Comparison of ENCODE assay signal across 8 cellular contexts in genomic region chr19:40603719-40604646, GRCh38. TPM values are rescaled to one million over a fixed set of nuclear protein-coding genes. Genes with fewer than 3 reads are reported as not detected.
A peak's percentile ranks its signal among the peaks of the same experiment; 100 is the strongest.
DNase-seq lines count a peak whose midpoint lies in the region; ATAC-seq lines count a peak whose summit lies in the region.

No MANE protein-coding gene starts in this region.

- peak overlapping the region; percentile 92 to 98 (median 97) for H3K27ac Mint-ChIP-seq in CD4-positive, CD25-positive, alpha-beta regulatory T cell
- H3K27ac Mint-ChIP-seq in activated CD8-positive, alpha-beta memory T cell treated with anti-CD3 and anti-CD28 coated beads, Interleukin-2, amount 10 ng/mL, durations not matched to agents 7 days and 5 days = peak overlapping the region; percentile 82

- peak overlapping the region; percentile 65 for H2BK15ac ChIP-seq in mesenchymal stem cell (ENCODE audit: low read depth, poor library complexity, severe bottlenecking)

- peak overlapping the region; percentile 50 for H3K4me3 ChIP-seq in CD4-positive, CD25-positive, alpha-beta regulatory T cell (ENCODE audit: low read depth, low read length)
- H3K4me3 ChIP-seq in endocrine pancreas (ENCODE audit: control insufficient read depth, insufficient read depth, low read length) (no peak overlapping the region), mesenchymal stem cell (ENCODE audit: insufficient read depth in 1 of 2, low read depth in 1 of 2, low read length in 2 of 2) (peak overlapping the region; percentile 31 to 61)

- peak overlapping the region; percentile 61 for H3K27ac ChIP-seq in CD4-positive, CD25-positive, alpha-beta regulatory T cell (ENCODE audit: insufficient read depth, low read length, poor library complexity, severe bottlenecking)
- peak overlapping the region; percentile 34 for H3K27ac ChIP-seq in mesenchymal stem cell (ENCODE audit: low read length, poor library complexity, severe bottlenecking)

- peak overlapping the region in 1 of 2 experiments; percentile 55 for H3K4ac ChIP-seq in mesenchymal stem cell (ENCODE audit: low read depth in 1 of 2, low read length in 2 of 2)

- H3K4me1 Mint-ChIP-seq in CD4-positive, CD25-positive, alpha-beta regulatory T cell = peaks cover 9 to 83% (median 34%) of the 10 kb centered on the region in 4 donors
- peaks cover 61% of the 10 kb centered on the region for H3K4me1 Mint-ChIP-seq in activated CD8-positive, alpha-beta memory T cell treated with anti-CD3 and anti-CD28 coated beads, Interleukin-2, amount 10 ng/mL, durations not matched to agents 7 days and 5 days

- H3K36me3 ChIP-seq in CD4-positive, CD25-positive, alpha-beta regulatory T cell (ENCODE audit: control insufficient read depth, insufficient read depth, low read length) = no peaks in the 10 kb centered on the region
- H3K36me3 ChIP-seq in endocrine pancreas (ENCODE audit: control insufficient read depth, insufficient read depth, low read length) (no peaks in the 10 kb centered on the region), mesenchymal stem cell (ENCODE audit: control insufficient read depth in 1 of 2, insufficient read depth in 2 of 2, low read depth in 1 of 2, low read length in 2 of 2) (peaks cover 0 to 10% of the 10 kb centered on the region in 2 experiments)

- H4K8ac ChIP-seq in mesenchymal stem cell (ENCODE audit: low read length) = peak overlapping the region; percentile 56

- peaks cover 82% of the 10 kb centered on the region for H3K4me1 ChIP-seq in CD4-positive, CD25-positive, alpha-beta regulatory T cell (ENCODE audit: control insufficient read depth, insufficient read depth, low read length, poor library complexity, severe bottlenecking)
- H3K4me1 ChIP-seq in endocrine pancreas (ENCODE audit: control insufficient read depth, insufficient read depth, low read length) (no peaks in the 10 kb centered on the region), mesenchymal stem cell (ENCODE audit: control insufficient read depth, insufficient read depth, low read depth, low read length) (peaks cover 38% of the 10 kb centered on the region)

- no peak overlapping the region for H2BK120ac ChIP-seq in mesenchymal stem cell (ENCODE audit: low read depth, low read length)

- H3K9ac ChIP-seq in endocrine pancreas (ENCODE audit: control insufficient read depth, insufficient read depth, low read length) (peak overlapping the region; percentile 15), mesenchymal stem cell (ENCODE audit: low read length) (peak overlapping the region; percentile 64)

- no peak overlapping the region for H3K14ac ChIP-seq in mesenchymal stem cell (ENCODE audit: low read length in 2 of 2)

- H2BK5ac ChIP-seq in mesenchymal stem cell (ENCODE audit: low read depth, low read length, poor library complexity, severe bottlenecking) = no peak overlapping the region

- H2BK12ac ChIP-seq in mesenchymal stem cell (ENCODE audit: low read length in 2 of 2) = peak overlapping the region in 1 of 2 experiments; percentile 57

- H3K18ac ChIP-seq in mesenchymal stem cell (ENCODE audit: low read depth in 1 of 2, low read length in 2 of 2) = peak overlapping the region; percentile 35 to 83

- H3K27me3 ChIP-seq in CD4-positive, CD25-positive, alpha-beta regulatory T cell (ENCODE audit: control insufficient read depth, insufficient read depth, low read length) = peaks cover 9% of the 10 kb centered on the region
- H3K27me3 ChIP-seq in endocrine pancreas (ENCODE audit: control insufficient read depth, insufficient read depth, low read length) = no peaks in the 10 kb centered on the region
- H3K27me3 ChIP-seq in mesenchymal stem cell (ENCODE audit: control insufficient read depth in 1 of 2, insufficient read depth in 1 of 2, low read length in 2 of 2) = peaks cover 20 to 39% of the 10 kb centered on the region in 2 experiments

- DNase-seq in CD4-positive, CD25-positive, alpha-beta regulatory T cell = peak; percentile 96 to 100 (median 97)
- DNase-seq in HPDE6-E6E7 (ENCODE audit: extremely low spot score) (peak; percentile 86), NOMO-1 treated with dmso at 0.1 percent for 144 hours (lab: John Stamatoyannopoulos, UW; ENCODE audit: unreplicated experiment) (peak; percentile 98), mesenchymal stem cell (peak; percentile 98)
- DNase-seq in activated CD8-positive, alpha-beta memory T cell treated with anti-CD3 and anti-CD28 coated beads, Interleukin-2, amount 10 ng/mL, durations not matched to agents 7 days and 5 days = peak; percentile 99
- peak; percentile 88 for DNase-seq in stimulated activated CD8-positive, alpha-beta memory T cell treated with anti-CD3 and anti-CD28 coated beads, Interleukin-12 subunit alpha, Interleukin-12 subunit beta, amount 100 ng/mL, for 4 hours (ENCODE audit: low read depth)

- peaks cover 0 to 2% (median 0%) of the 10 kb centered on the region in 7 donors for H3K9me3 Mint-ChIP-seq in CD4-positive, CD25-positive, alpha-beta regulatory T cell
- H3K9me3 Mint-ChIP-seq in activated CD8-positive, alpha-beta memory T cell treated with anti-CD3 and anti-CD28 coated beads, Interleukin-2, amount 10 ng/mL, durations not matched to agents 7 days and 5 days (ENCODE audit: low read depth) = no peaks in the 10 kb centered on the region

- no peaks in the 10 kb centered on the region for H3K36me3 Mint-ChIP-seq in CD4-positive, CD25-positive, alpha-beta regulatory T cell
- no peaks in the 10 kb centered on the region for H3K36me3 Mint-ChIP-seq in activated CD8-positive, alpha-beta memory T cell treated with anti-CD3 and anti-CD28 coated beads, Interleukin-2, amount 10 ng/mL, durations not matched to agents 7 days and 5 days

- H3K23ac ChIP-seq in mesenchymal stem cell (ENCODE audit: low read length in 2 of 2) = no peak overlapping the region

- peak overlapping the region; percentile 37 for H4K91ac ChIP-seq in mesenchymal stem cell (ENCODE audit: low read length)

- H2AK5ac ChIP-seq in mesenchymal stem cell (ENCODE audit: low read length, severe bottlenecking) = no peak overlapping the region

- CTCF ChIA-PET in activated CD8-positive, alpha-beta memory T cell treated with anti-CD3 and anti-CD28 coated beads, Interleukin-2, amount 10 ng/mL, durations not matched to agents 7 days and 5 days (lab: Charles Lee) = interaction anchor here (0.8 to 9.3 kb wide), 20 partner anchors 9 to 660 kb away, joined by 3 to 88 read pairs (median 5); partner anchors contain the start of genes BLVRB and HNRNPUL1

- peak overlapping the region; percentile 57 for H3K4me2 ChIP-seq in mesenchymal stem cell (ENCODE audit: low read length, poor library complexity, severe bottlenecking)

- peaks cover under 1% of the 10 kb centered on the region for H3K79me1 ChIP-seq in mesenchymal stem cell (replicated peaks; ENCODE audit: low read length, poor library complexity, severe bottlenecking)

- H3K27me3 Mint-ChIP-seq in CD4-positive, CD25-positive, alpha-beta regulatory T cell = peaks cover 34% of the 10 kb centered on the region
- peaks cover 27% of the 10 kb centered on the region for H3K27me3 Mint-ChIP-seq in activated CD8-positive, alpha-beta memory T cell treated with anti-CD3 and anti-CD28 coated beads, Interleukin-2, amount 10 ng/mL, durations not matched to agents 7 days and 5 days

- H3K9me3 ChIP-seq in CD4-positive, CD25-positive, alpha-beta regulatory T cell (ENCODE audit: control insufficient read depth in 2 of 2, low read length in 2 of 2) = no peaks in the 10 kb centered on the region
- H3K9me3 ChIP-seq in endocrine pancreas (ENCODE audit: control insufficient read depth, low read length) (no peaks in the 10 kb centered on the region), mesenchymal stem cell (ENCODE audit: control insufficient read depth, low read length) (no peaks in the 10 kb centered on the region)

- 5% methylated on average over 51 of the region's 51 CpGs for WGBS in mesenchymal stem cell

- no peak overlapping the region for H2AFZ ChIP-seq in mesenchymal stem cell (ENCODE audit: low read depth, low read length)

- peak overlapping the region; percentile 89 to 97 (median 92) for H3K4me3 Mint-ChIP-seq in CD4-positive, CD25-positive, alpha-beta regulatory T cell
- H3K4me3 Mint-ChIP-seq in activated CD8-positive, alpha-beta memory T cell treated with anti-CD3 and anti-CD28 coated beads, Interleukin-2, amount 10 ng/mL, durations not matched to agents 7 days and 5 days = peak overlapping the region; percentile 73

- peak; percentile 76 to 81 for ATAC-seq in CD4-positive, CD25-positive, alpha-beta regulatory T cell (ENCODE audit: low read depth in 2 of 2)
- peak; percentile 62 for ATAC-seq in GM19467 (IDR thresholded peaks at IDR 0.05; ENCODE audit: unreplicated experiment)
- peak; percentile 79 for ATAC-seq in activated CD8-positive, alpha-beta memory T cell treated with anti-CD3 and anti-CD28 coated beads, Interleukin-2, amount 10 ng/mL, durations not matched to agents 7 days and 5 days

RNA-seq across cellular contexts. Expression of gene LTBP4, which starts 2.8 kb away (rescaled TPM):
- total RNA-seq in CD4-positive, CD25-positive, alpha-beta regulatory T cell = 115 TPM
- 10 to 100 TPM; 20.7 to 32.0 (median 26.7) TPM for polyA plus RNA-seq in CD4-positive, CD25-positive, alpha-beta regulatory T cell
- total RNA-seq in activated CD8-positive, alpha-beta memory T cell treated with anti-CD3 and anti-CD28 coated beads, Interleukin-2, amount 10 ng/mL, durations not matched to agents 7 days and 5 days = 10 to 100 TPM; 42.8 to 75.9 TPM
- polyA plus RNA-seq in mesenchymal stem cell (2013, experiment 1 of 2) = 122 TPM
- polyA plus RNA-seq in mesenchymal stem cell (2013, experiment 2 of 2) = 113 TPM

RNA-seq across cellular contexts. Expression of gene SHKBP1, which starts 27.3 kb away (rescaled TPM):
- total RNA-seq in CD4-positive, CD25-positive, alpha-beta regulatory T cell = 195 TPM
- 100 to 1,000 TPM; 120 to 172 (median 151) TPM for polyA plus RNA-seq in CD4-positive, CD25-positive, alpha-beta regulatory T cell
- total RNA-seq in activated CD8-positive, alpha-beta memory T cell treated with anti-CD3 and anti-CD28 coated beads, Interleukin-2, amount 10 ng/mL, durations not matched to agents 7 days and 5 days = 100 to 1,000 TPM; 135 to 153 TPM
- 112 TPM for polyA plus RNA-seq in mesenchymal stem cell (2013, experiment 1 of 2)
- polyA plus RNA-seq in mesenchymal stem cell (2013, experiment 2 of 2) = 108 TPM
